In the genomic region with DNA sequence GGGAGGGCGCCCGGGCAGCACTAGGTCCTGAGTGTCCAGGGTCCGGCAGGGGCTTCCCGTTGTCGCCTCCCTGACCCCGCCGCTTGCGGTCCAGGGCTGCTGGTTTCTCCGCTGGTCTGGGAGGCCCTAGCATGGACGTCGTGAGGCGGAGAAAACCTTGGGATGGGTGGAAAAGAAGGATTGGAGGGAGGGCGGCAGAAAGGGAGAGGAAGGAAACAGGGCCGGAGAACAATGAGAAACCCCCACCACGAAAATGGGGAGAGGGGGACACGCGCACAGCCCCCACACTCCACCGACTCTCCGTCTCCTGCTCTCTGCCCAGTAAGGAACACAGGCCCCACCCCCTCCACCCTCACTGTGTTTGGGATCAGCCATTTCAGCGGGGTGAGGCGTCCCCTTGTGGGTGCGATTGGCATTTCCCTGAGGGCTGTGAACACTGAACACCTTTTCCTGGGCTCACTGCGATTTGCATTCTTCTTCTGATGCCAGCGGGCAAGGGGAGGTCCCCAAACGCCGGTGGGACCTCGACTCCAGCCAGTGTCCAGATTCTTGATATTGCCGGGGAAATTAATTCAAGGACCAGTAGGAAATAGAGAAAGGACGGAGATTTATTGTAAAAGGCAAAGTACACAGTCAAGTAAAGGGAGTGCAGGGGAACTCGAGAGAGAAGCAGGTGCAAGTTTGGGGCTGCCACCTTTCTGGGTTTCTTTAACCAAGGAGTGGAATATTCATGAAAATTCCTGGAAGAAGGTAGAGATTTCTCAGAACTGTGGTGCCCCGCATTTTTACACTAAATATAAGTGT, we compare ENCODE assay signal across 9 cellular contexts. TPM values are rescaled to one million over a fixed set of nuclear protein-coding genes. Genes with fewer than 3 reads are reported as not detected.
DNase-seq lines count a peak whose midpoint lies in the region; ATAC-seq and TF ChIP-seq lines count a peak whose summit lies in the region.
"Had no signal": no experiment of that assay in that cellular context is flagged by ENCODE, and none has a peak within 500 bp of the region (broad histone marks: within the 10 kb centered on the region; RNA-seq: fewer than 3 reads in every experiment).

No MANE protein-coding gene starts in this region.

- peaks cover 83% of the 10 kb centered on the region for H3K27me3 ChIP-seq in CD4-positive, alpha-beta T cell (ENCODE audit: control insufficient read depth, insufficient read depth, low read length)
- H3K27me3 ChIP-seq in right lobe of liver: peaks cover 0 to 4% of the 10 kb centered on the region in 2 donors

- peak; percentile 66 for ATAC-seq in CD4-positive, alpha-beta T cell (ENCODE audit: poor library complexity)
- ATAC-seq in right lobe of liver (peak; percentile 91 to 96 (median 94)), GM19467 (IDR thresholded peaks at IDR 0.05; ENCODE audit: unreplicated experiment) (no peak)

- H3K4me3 ChIP-seq in HEK293 (ENCODE audit: low read depth, low read length) (peak overlapping the region; percentile 38), right lobe of liver (peak overlapping the region; percentile 44 to 60 (median 56))

- WGBS in right lobe of liver (ENCODE audit: insufficient coverage, low coverage, low lambda C conversion rate, missing lambda C conversion rate): 2% methylated on average over 29 of the region's 31 CpGs

- no peaks in the 10 kb centered on the region for H3K9me3 ChIP-seq in CD4-positive, alpha-beta T cell (ENCODE audit: control insufficient read depth, low read length)
- H3K9me3 ChIP-seq in HEK293 (ENCODE audit: control insufficient read depth, insufficient read depth, low read depth, low read length): no peaks in the 10 kb centered on the region
- H3K9me3 ChIP-seq in right lobe of liver: no peaks in the 10 kb centered on the region

- H3K27ac Mint-ChIP-seq in CD4-positive, alpha-beta T cell: no peak overlapping the region

- H3K36me3 ChIP-seq in HEK293 (ENCODE audit: control insufficient read depth in 2 of 2, insufficient read depth in 1 of 2, low read length in 2 of 2): no peaks in the 10 kb centered on the region
- H3K36me3 ChIP-seq in right lobe of liver: no peaks in the 10 kb centered on the region

- CTCF ChIA-PET in CD4-positive, alpha-beta T cell (lab: Charles Lee): interaction anchor here (2.2 kb wide), 1 partner anchor 91 kb away, joined by 6 read pairs; no protein-coding TSS in a partner anchor
- CTCF ChIA-PET in HEK293 (lab: Yijun Ruan, JAX): interaction anchor here (0.8 to 2.5 kb wide), 9 partner anchors 56 to 427 kb away, joined by 3 to 21 read pairs (median 4); no protein-coding TSS in a partner anchor

- no peak overlapping the region for H3K4me3 Mint-ChIP-seq in CD4-positive, alpha-beta T cell

- TF ChIP-seq POLR2A in right lobe of liver (IDR thresholded peaks at IDR 0.05): no peak

- TF ChIP-seq CTCF in CD4-positive, alpha-beta T cell (IDR thresholded peaks at IDR 0.05): peak; percentile 60
- TF ChIP-seq CTCF in HEK293 (tag by site-specific recombination; IDR thresholded peaks at IDR 0.05): peak; percentile 86
- peak; percentile 71 to 98 (median 78) for TF ChIP-seq CTCF in right lobe of liver (IDR thresholded peaks at IDR 0.05)

- H3K27me3 Mint-ChIP-seq in CD4-positive, alpha-beta T cell: peaks cover 93% of the 10 kb centered on the region

- no peaks in the 10 kb centered on the region for H3K36me3 Mint-ChIP-seq in CD4-positive, alpha-beta T cell (ENCODE audit: low read depth)

- no peaks in the 10 kb centered on the region for H3K9me3 Mint-ChIP-seq in CD4-positive, alpha-beta T cell

- POLR2A ChIA-PET in CD4-positive, alpha-beta T cell (lab: Charles Lee): no interaction called here
- POLR2A ChIA-PET in HEK293 (lab: Yijun Ruan, JAX): no interaction called here

- H3K4me1 ChIP-seq in HEK293 (ENCODE audit: control insufficient read depth, insufficient read depth, low read length): no peaks in the 10 kb centered on the region
- H3K4me1 ChIP-seq in right lobe of liver: peaks cover 0 to 5% (median 0%) of the 10 kb centered on the region in 4 donors

- H3K27ac ChIP-seq in CD4-positive, alpha-beta T cell (ENCODE audit: low read depth, low read length): no peak overlapping the region
- H3K27ac ChIP-seq in HEK293 (ENCODE audit: extremely low read depth, low read depth, low read length): no peak overlapping the region
- H3K27ac ChIP-seq in right lobe of liver: no peak overlapping the region

- intact Hi-C loops in CD4-positive, alpha-beta T cell (cut with DNase I, micrococcal nuclease): loop anchor here (1.0 to 10.0 kb wide), 3 partner anchors 92 to 359 kb away; partner anchors contain the start of gene GINM1 (in 1 of the 2)
- intact Hi-C loops in right lobe of liver (cut with DNase I): loop anchor here in 1 of 2 donors (5.0 kb wide), 1 partner anchor 84 kb away; no protein-coding TSS in a partner anchor

- DNase-seq in CD4-positive, alpha-beta T cell: peak; percentile 48 to 71 (median 61)
- DNase-seq in NCI-H226 (peak; percentile 71), dermis blood vessel endothelial cell (peak; percentile 87), right lobe of liver (peak; percentile 87 to 89 (median 89))
- DNase-seq in activated CD4-positive, alpha-beta T cell treated with anti-CD3 and anti-CD28 coated beads for 48 hours: peak; percentile 91
- DNase-seq in stimulated activated CD4-positive, alpha-beta T cell treated with anti-CD3 and anti-CD28 coated beads, Interleukin-2, amount 100 ng/mL, for 48 hours: peak; percentile 70 to 84

- peaks cover 27% of the 10 kb centered on the region for H3K4me1 Mint-ChIP-seq in CD4-positive, alpha-beta T cell (ENCODE audit: low read depth)

TF ChIP-seq in HEK293, 187 proteins besides CTCF, POLR2A, EP300 and RAD21 (continues in another document):
- peak; percentile 71 for TF ChIP-seq KLF9 (tag by site-specific recombination; IDR thresholded peaks at IDR 0.05; ENCODE audit: low read depth)
- TF ChIP-seq ZNF121 (tag by site-specific recombination; IDR thresholded peaks at IDR 0.05): no peak
- TF ChIP-seq ZNF266 (tag by site-specific recombination; IDR thresholded peaks at IDR 0.05; ENCODE audit: low read depth): no peak
- TF ChIP-seq ZNF530 (tag by site-specific recombination; IDR thresholded peaks at IDR 0.05; ENCODE audit: low read depth): no peak
- TF ChIP-seq HOXD13 (CRISPR knock-in tag; IDR thresholded peaks at IDR 0.05; ENCODE audit: borderline replicate concordance): no peak
- TF ChIP-seq ZNF184 (tag by site-specific recombination; IDR thresholded peaks at IDR 0.05): no peak
- peak; percentile 34; the same call in 1 of the 2 replicates for TF ChIP-seq SP3 (tag by site-specific recombination; IDR thresholded peaks at IDR 0.05)
- TF ChIP-seq, protein P1, sequence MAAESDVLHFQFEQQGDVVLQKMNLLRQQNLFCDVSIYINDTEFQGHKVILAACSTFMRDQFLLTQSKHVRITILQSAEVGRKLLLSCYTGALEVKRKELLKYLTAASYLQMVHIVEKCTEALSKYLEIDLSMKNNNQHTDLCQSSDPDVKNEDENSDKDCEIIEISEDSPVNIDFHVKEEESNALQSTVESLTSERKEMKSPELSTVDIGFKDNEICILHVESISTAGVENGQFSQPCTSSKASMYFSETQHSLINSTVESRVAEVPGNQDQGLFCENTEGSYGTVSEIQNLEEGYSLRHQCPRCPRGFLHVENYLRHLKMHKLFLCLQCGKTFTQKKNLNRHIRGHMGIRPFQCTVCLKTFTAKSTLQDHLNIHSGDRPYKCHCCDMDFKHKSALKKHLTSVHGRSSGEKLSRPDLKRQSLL (tag by site-specific recombination; IDR thresholded peaks at IDR 0.05): no peak
- no peak for TF ChIP-seq ZNF175 (tag by site-specific recombination; IDR thresholded peaks at IDR 0.05)
- no peak for TF ChIP-seq ZNF248 (tag by site-specific recombination; IDR thresholded peaks at IDR 0.05)
- no peak for TF ChIP-seq ZNF416 (tag by site-specific recombination; IDR thresholded peaks at IDR 0.05)
- TF ChIP-seq ZNF221 (tag by site-specific recombination; IDR thresholded peaks at IDR 0.05; ENCODE audit: borderline replicate concordance): no peak
- no peak; the same call in 1 of the 2 replicates for TF ChIP-seq ZFP37 (tag by site-specific recombination; IDR thresholded peaks at IDR 0.05)

RNA-seq across cellular contexts. Expression of gene RAET1G, which starts 3.3 kb away (rescaled TPM):
- total RNA-seq in CD4-positive, alpha-beta T cell: not detected
- total RNA-seq in dermis blood vessel endothelial cell (not detected in 2 replicates), right lobe of liver (not detected)
- total RNA-seq: T-helper 2 cell treated with Interferon-gamma antibody and Interleukin-4, amounts not matched to agents 100 ng/mL and 5 ng/mL, for 36 hours had no signal

RNA-seq across cellular contexts. Expression of gene ULBP2, which starts 15.6 kb away (rescaled TPM):
- 1 to 10 TPM; 1.8 to 1.9 TPM for total RNA-seq in CD4-positive, alpha-beta T cell
- 2.0 and 3.7 TPM in 2 replicates for total RNA-seq in dermis blood vessel endothelial cell
- total RNA-seq in right lobe of liver: 1 to 10 TPM in 1 of 6 experiments, under 1 TPM in 5; 0.20 to 1.1 (median 0.26) TPM

RNA-seq across cellular contexts. Expression of gene RAET1E, which starts 28.3 kb away (rescaled TPM):
- total RNA-seq in CD4-positive, alpha-beta T cell: not detected
- total RNA-seq in dermis blood vessel endothelial cell (0.09 TPM in 1 of 2 replicates, not detected in the other), right lobe of liver (not detected)
- total RNA-seq: T-helper 2 cell treated with Interferon-gamma antibody and Interleukin-4, amounts not matched to agents 100 ng/mL and 5 ng/mL, for 36 hours had no signal

RNA-seq across cellular contexts. Expression of gene ULBP1, which starts 37.6 kb away (rescaled TPM):
- under 1 TPM; 0.08 to 0.14 TPM for total RNA-seq in CD4-positive, alpha-beta T cell
- total RNA-seq in dermis blood vessel endothelial cell (0.17 and 0.23 TPM in 2 replicates), right lobe of liver (under 1 TPM in 5 of 6 experiments, not detected in 1; 0.07 to 0.43 (median 0.12) TPM)
